ENCODE assay signal across 24 cellular contexts in the genomic region with DNA sequence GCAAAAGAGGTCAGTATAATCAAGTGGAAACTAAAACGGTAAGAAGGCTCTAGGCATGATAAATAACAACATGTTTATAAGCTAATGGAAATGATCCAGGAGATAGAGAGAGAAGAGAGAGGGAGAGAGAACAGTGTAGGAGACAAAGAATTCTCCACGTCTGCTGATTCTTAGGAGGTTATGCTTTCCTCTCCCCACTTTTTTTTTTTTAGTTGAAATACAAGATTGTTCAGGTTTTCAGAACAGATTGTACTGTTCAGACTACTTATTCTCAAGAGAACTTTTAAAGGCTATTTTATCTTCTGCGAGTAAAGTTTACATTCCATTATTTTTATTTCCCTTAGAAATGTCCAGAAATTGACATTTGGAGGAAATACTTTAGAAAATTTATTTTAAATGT. TPM values are rescaled to one million over a fixed set of nuclear protein-coding genes. Genes with fewer than 3 reads are reported as not detected.
"Had no signal": no experiment of that assay in that cellular context is flagged by ENCODE, and none has a peak within 500 bp of the region (broad histone marks: within the 10 kb centered on the region; RNA-seq: fewer than 3 reads in every experiment).

No MANE protein-coding gene starts in this region.

- H3K27me3 ChIP-seq: ovary had no signal

- ATAC-seq: T-cell had no signal

- H3K36me3 ChIP-seq: lower lobe of right lung, ovary had no signal

- H3K36me3 Mint-ChIP-seq: activated naive CD4-positive, alpha-beta T cell treated with anti-CD3 and anti-CD28 coated beads, Interleukin-2, amount 10 ng/mL, durations not matched to agents 7 days and 5 days; T-cell had no signal

- H3K9me3 Mint-ChIP-seq: activated naive CD4-positive, alpha-beta T cell treated with anti-CD3 and anti-CD28 coated beads, Interleukin-2, amount 10 ng/mL, durations not matched to agents 7 days and 5 days; activated T-helper 2 cell treated with anti-CD3 and anti-CD28 coated beads, Interferon-gamma antibody, Interleukin-2, Interleukin-4, amounts not matched to agents 10 μg/mL and 5 μg/mL and 100 μg/mL, durations not matched to agents 14 hours and 24 hours and 36 hours; T-cell had no signal

- H3K4me1 Mint-ChIP-seq: activated naive CD4-positive, alpha-beta T cell treated with anti-CD3 and anti-CD28 coated beads, Interleukin-2, amount 10 ng/mL, durations not matched to agents 7 days and 5 days; T-cell had no signal

- DNase-seq: activated CD4-positive, alpha-beta T cell treated with anti-CD3 and anti-CD28 coated beads, Interleukin-2, amount 50 U/mL, for 4 hours; activated CD4-positive, CD25-positive, alpha-beta regulatory T cell treated with anti-CD3 and anti-CD28 coated beads, Interleukin-2, amount 50 U/mL, for 72 hours; activated naive CD4-positive, alpha-beta T cell treated with anti-CD3 and anti-CD28 coated beads, Interleukin-2, amount 10 ng/mL, durations not matched to agents 7 days and 5 days; activated T-cell treated with anti-CD3 and anti-CD28 coated beads, Interleukin-2, amount 50 U/mL, for 1 hour; central memory CD4-positive, alpha-beta T cell; dermis blood vessel endothelial cell; glutamatergic neuron; kidney glomerular epithelial cell; lower lobe of right lung; ovary; stimulated activated CD4-positive, alpha-beta T cell treated with anti-CD3 and anti-CD28 coated beads, Interleukin-4, amount 100 ng/mL, for 24 hours; stimulated activated naive CD4-positive, alpha-beta T cell; T-cell; T1000 had no signal

- H3K27ac ChIP-seq: lower lobe of right lung, SK-N-MC had no signal

- H3K27ac Mint-ChIP-seq: activated naive CD4-positive, alpha-beta T cell treated with anti-CD3 and anti-CD28 coated beads, Interleukin-2, amount 10 ng/mL, durations not matched to agents 7 days and 5 days; activated T-helper 2 cell treated with anti-CD3 and anti-CD28 coated beads, Interferon-gamma antibody, Interleukin-2, Interleukin-4, amounts not matched to agents 10 μg/mL and 5 μg/mL and 100 μg/mL, durations not matched to agents 14 hours and 24 hours and 36 hours; T-cell had no signal

- H3K4me3 ChIP-seq: lower lobe of right lung, ovary, SK-N-MC had no signal

- H3K27me3 Mint-ChIP-seq: activated naive CD4-positive, alpha-beta T cell treated with anti-CD3 and anti-CD28 coated beads, Interleukin-2, amount 10 ng/mL, durations not matched to agents 7 days and 5 days had no signal

- H3K9me3 ChIP-seq: lower lobe of right lung, ovary had no signal

- H3K4me3 Mint-ChIP-seq: activated naive CD4-positive, alpha-beta T cell treated with anti-CD3 and anti-CD28 coated beads, Interleukin-2, amount 10 ng/mL, durations not matched to agents 7 days and 5 days; neural crest cell; T-cell had no signal

RNA-seq across cellular contexts. Expression of a gene that starts 4.0 kb away (rescaled TPM):
- total RNA-seq: activated T-helper 2 cell treated with anti-CD3 and anti-CD28 coated beads, Interferon-gamma antibody, Interleukin-2, Interleukin-4, amounts not matched to agents 10 μg/mL and 5 μg/mL and 100 μg/mL, durations not matched to agents 14 hours and 24 hours and 36 hours; dermis blood vessel endothelial cell; epithelial cell of proximal tubule; lower lobe of right lung; myocyte; renal cortical epithelial cell; skeletal muscle tissue had no signal

RNA-seq across cellular contexts. Expression of a gene that starts 58.3 kb away (rescaled TPM):
- total RNA-seq: activated T-helper 2 cell treated with anti-CD3 and anti-CD28 coated beads, Interferon-gamma antibody, Interleukin-2, Interleukin-4, amounts not matched to agents 10 μg/mL and 5 μg/mL and 100 μg/mL, durations not matched to agents 14 hours and 24 hours and 36 hours; dermis blood vessel endothelial cell; epithelial cell of proximal tubule; lower lobe of right lung; myocyte; neural crest cell; ovary; renal cortical epithelial cell; subcutaneous adipose tissue; T-cell; ureter had no signal
- polyA plus RNA-seq: adipose tissue, ovary had no signal
